Comparison of ENCODE assay signal across 19 cellular contexts in genomic region chr2:239394978-239395377, GRCh38.
"Had no signal": no experiment of that assay in that cellular context is flagged by ENCODE, and none has a peak within 500 bp of the region (broad histone marks: within the 10 kb centered on the region; RNA-seq: fewer than 3 reads in every experiment).

No MANE protein-coding gene starts in this region.

- H3K27me3 Mint-ChIP-seq: central memory CD8-positive, alpha-beta T cell; naive thymus-derived CD4-positive, alpha-beta T cell; stimulated activated naive B cell treated with anti-CD40 and anti-IgM and Interleukin-4, amounts not matched to agents 10 μg/mL and 1 μg/mL and 100 μg/mL, for 72 hours had no signal

- ATAC-seq: activated T-cell treated with anti-CD3 and anti-CD28 coated beads, Interleukin-2, amount 50 U/mL, for 4 hours; gastroesophageal sphincter; naive thymus-derived CD4-positive, alpha-beta T cell; right lobe of liver; stimulated activated naive B cell treated with anti-CD40 and anti-IgM and Interleukin-4, amounts not matched to agents 10 μg/mL and 1 μg/mL and 100 μg/mL, for 72 hours had no signal

- H3K27ac ChIP-seq: epithelial cell of prostate, lower lobe of right lung, prostate gland, right lobe of liver, upper lobe of left lung had no signal

- H3K4me3 Mint-ChIP-seq: activated T-cell treated with anti-CD3 and anti-CD28 coated beads, Interleukin-2, amount 50 U/mL, for 4 hours; central memory CD8-positive, alpha-beta T cell; naive thymus-derived CD4-positive, alpha-beta T cell; stimulated activated naive B cell treated with anti-CD40 and anti-IgM and Interleukin-4, amounts not matched to agents 10 μg/mL and 1 μg/mL and 100 μg/mL, for 72 hours had no signal

- DNase-seq: activated CD4-positive, alpha-beta T cell treated with anti-CD3 and anti-CD28 coated beads for 4 hours; activated gamma-delta T cell treated with Interleukin-2 at 50 U/mL for 16 hours; activated T-cell treated with anti-CD3 and anti-CD28 coated beads, Interleukin-2, amount 50 U/mL, for 4 hours; effector memory CD4-positive, alpha-beta T cell; hippocampal formation; lower lobe of right lung; midbrain; naive thymus-derived CD4-positive, alpha-beta T cell; nucleus accumbens; stimulated activated CD4-positive, alpha-beta T cell treated with anti-CD3 and anti-CD28 coated beads, Interleukin-2, amount 100 ng/mL, for 24 hours; stimulated activated naive B cell treated with anti-CD40 and anti-IgM and Interleukin-4, amounts not matched to agents 10 μg/mL and 1 μg/mL and 100 μg/mL, for 72 hours; substantia nigra; T-helper 9 cell had no signal

- H3K9me3 Mint-ChIP-seq: activated T-cell treated with anti-CD3 and anti-CD28 coated beads, Interleukin-2, amount 50 U/mL, for 4 hours; central memory CD8-positive, alpha-beta T cell; naive thymus-derived CD4-positive, alpha-beta T cell; stimulated activated naive B cell treated with anti-CD40 and anti-IgM and Interleukin-4, amounts not matched to agents 10 μg/mL and 1 μg/mL and 100 μg/mL, for 72 hours had no signal

- H3K27ac Mint-ChIP-seq: stimulated activated naive B cell treated with anti-CD40 and anti-IgM and Interleukin-4, amounts not matched to agents 10 μg/mL and 1 μg/mL and 100 μg/mL, for 72 hours had no signal
